In the genomic region with DNA sequence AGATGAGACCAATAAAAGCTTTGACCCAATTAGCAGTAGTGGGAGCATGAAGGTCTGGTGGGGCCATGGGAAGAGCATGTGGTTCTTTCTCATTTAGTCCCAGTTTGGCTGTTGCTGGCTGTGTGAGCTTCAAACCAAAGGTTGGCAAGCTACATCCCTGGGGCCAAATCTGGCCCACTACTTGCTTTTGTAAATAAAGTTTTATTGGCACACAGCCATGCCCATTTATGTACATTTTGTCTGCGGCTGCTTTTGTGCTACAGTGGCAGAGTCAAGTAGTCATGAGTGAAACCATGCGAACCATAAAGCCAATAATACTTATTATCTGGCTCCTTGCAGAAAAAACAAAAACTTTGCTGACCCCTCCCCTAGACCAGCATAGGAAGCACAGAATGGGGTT, we compare ENCODE assay signal across 1 cellular context.
TF ChIP-seq lines count a peak whose summit lies in the region.

No MANE protein-coding gene starts in this region.

TF ChIP-seq in K562, 482 proteins besides CTCF, POLR2A, EP300 and RAD21:
- TF ChIP-seq ZBTB40 (IDR thresholded peaks at IDR 0.05) (peak; percentile 79), ZBTB40 (CRISPR knock-in tag; IDR thresholded peaks at IDR 0.05) (0 out of 2 replicates have a peak, but pooled peaks have one; percentile 38), SMARCB1 (IDR thresholded peaks at IDR 0.05; ENCODE audit: insufficient read length, low read depth) (no peak)
